ENCODE assay signal across 17 cellular contexts in genomic region chr6:33413601-33414120, GRCh38. TPM values are rescaled to one million over a fixed set of nuclear protein-coding genes. Genes with fewer than 3 reads are reported as not detected.
DNase-seq lines count a peak whose midpoint lies in the region; ATAC-seq, FAIRE-seq and TF ChIP-seq lines count a peak whose summit lies in the region.
"Had no signal": no experiment of that assay in that cellular context is flagged by ENCODE, and none has a peak within 500 bp of the region (broad histone marks: within the 10 kb centered on the region; RNA-seq: fewer than 3 reads in every experiment).

No MANE protein-coding gene starts in this region.

- peaks cover 67% of the 10 kb centered on the region for H3K4me1 ChIP-seq in CD8-positive, alpha-beta T cell (ENCODE audit: insufficient read depth, low read length)
- H3K4me1 ChIP-seq in OCI-LY7 (ENCODE audit: insufficient read depth, low read length, poor library complexity, severe bottlenecking) (peaks cover 64% of the 10 kb centered on the region), GM12878 (ENCODE audit: control insufficient read depth, insufficient read depth, low read length) (peaks cover 25% of the 10 kb centered on the region), breast epithelium (peaks cover 5 to 16% of the 10 kb centered on the region in 2 donors)

- TF ChIP-seq CTCF in CD8-positive, alpha-beta T cell (IDR thresholded peaks at IDR 0.05), result no peak
- TF ChIP-seq CTCF in OCI-LY7 (conservative IDR thresholded peaks at IDR 0.05; ENCODE audit: low read length) (no peak), GM12878 (IDR thresholded peaks at IDR 0.05 in 2 of 3, conservative IDR thresholded peaks at IDR 0.05 in 1 of 3; ENCODE audit: control insufficient read depth in 2 of 3, extremely low read depth in 1 of 3, insufficient read depth in 1 of 3, low read depth in 3 of 3, low read length in 3 of 3) (no peak), nephron (IDR thresholded peaks at IDR 0.05; ENCODE audit: unreplicated experiment in 3 of 3) (no peak), breast epithelium (IDR thresholded peaks at IDR 0.05) (no peak)

- H3K4me1 Mint-ChIP-seq in CD8-positive, alpha-beta T cell (ENCODE audit: low read depth), result peaks cover 74% of the 10 kb centered on the region
- H3K4me1 Mint-ChIP-seq in nephron, result peaks cover 47% of the 10 kb centered on the region

- H3K79me2 ChIP-seq in OCI-LY7 (ENCODE audit: insufficient read depth, low read depth, low read length) (peaks cover 26% of the 10 kb centered on the region; the same call in 1 of the 2 replicates), GM12878 (ENCODE audit: control insufficient read depth, insufficient read depth, low read length) (peaks cover 32% of the 10 kb centered on the region)

- FAIRE-seq in GM12878 (lab: Jason Lieb, UNC), result no peak
- FAIRE-seq: HTR-8/SVneo had no signal

- SMC1A ChIA-PET in GM12878 (lab: Charles Lee; ENCODE audit: uncharacterized antibody, unreplicated experiment), result no interaction called here

- H3K27me3 ChIP-seq in CD8-positive, alpha-beta T cell (ENCODE audit: insufficient read depth, low read length), result no peaks in the 10 kb centered on the region
- H3K27me3 ChIP-seq in GM12878 (replicated peaks in 1 of 2; ENCODE audit: control insufficient read depth in 2 of 2, insufficient read depth in 2 of 2, low read length in 1 of 2), result no peaks in the 10 kb centered on the region
- H3K27me3 ChIP-seq in breast epithelium, result no peaks in the 10 kb centered on the region
- H3K27me3 ChIP-seq: adrenal gland, left lung, right atrium auricular region, upper lobe of right lung had no signal

- TF ChIP-seq EP300 in GM12878 (IDR thresholded peaks at IDR 0.05; ENCODE audit: borderline replicate concordance in 1 of 2, control insufficient read depth in 1 of 2, low read depth in 2 of 2, low read length in 2 of 2), result no peak

- ATAC-seq in CD8-positive, alpha-beta T cell, result no peak
- no peak for ATAC-seq in GM12878
- no peak for ATAC-seq in HG03571 (IDR thresholded peaks at IDR 0.05; ENCODE audit: unreplicated experiment)
- ATAC-seq: left lung, Right ventricle myocardium inferior, upper lobe of right lung had no signal

- H3K9ac ChIP-seq in GM12878 (ENCODE audit: control insufficient read depth, insufficient read depth, low read length), result no peak overlapping the region

- H3K36me3 Mint-ChIP-seq in CD8-positive, alpha-beta T cell, result peaks cover 58% of the 10 kb centered on the region
- peaks cover 33% of the 10 kb centered on the region for H3K36me3 Mint-ChIP-seq in nephron (ENCODE audit: low read depth)

- intact Hi-C loops in CD8-positive, alpha-beta T cell (cut with DNase I, micrococcal nuclease), result loop anchor here (5.0 to 10.0 kb wide), 5 partner anchors 569 to 1289 kb away; partner anchors contain the start of genes GPSM3 (in 2 of the 2), HMGA1 (in 2 of the 2), PBX2 (in 2 of the 2) and ATF6B (in 1 of the 2)
- intact Hi-C loops in OCI-LY7 (cut with micrococcal nuclease; ENCODE audit: unreplicated experiment), result loop anchor here (5.0 to 10.0 kb wide), 2 partner anchors 101 to 209 kb away; partner anchors contain the start of genes HSD17B8, RING1, RXRB and SLC39A7
- intact Hi-C loops in GM12878 (cut with micrococcal nuclease; ENCODE audit: unreplicated experiment), result no loop called here
- intact Hi-C loops in breast epithelium (cut with DNase I; ENCODE audit: low total_unique reads), result loop anchor here (10.0 kb wide), 1 partner anchor 539 kb away; no protein-coding TSS in a partner anchor

- in situ Hi-C loops in GM12878 (cut with MboI), result no loop called here

- no peak overlapping the region for H3K4me2 ChIP-seq in OCI-LY7 (ENCODE audit: low read length)
- no peak overlapping the region for H3K4me2 ChIP-seq in GM12878 (ENCODE audit: control insufficient read depth, insufficient read depth)

- no peak overlapping the region for H3K4me3 ChIP-seq in CD8-positive, alpha-beta T cell (ENCODE audit: low read depth, low read length)
- H3K4me3 ChIP-seq in OCI-LY7 (ENCODE audit: low read depth, low read length, poor library complexity, severe bottlenecking) (no peak overlapping the region), GM12878 (no peak overlapping the region), breast epithelium (no peak overlapping the region)
- H3K4me3 ChIP-seq: adrenal gland, left lung, right atrium auricular region, upper lobe of right lung had no signal

- H3K36me3 ChIP-seq in CD8-positive, alpha-beta T cell (ENCODE audit: insufficient read depth, low read length), result peaks cover 22% of the 10 kb centered on the region
- H3K36me3 ChIP-seq in OCI-LY7 (ENCODE audit: insufficient read depth, low read length) (peaks cover 50% of the 10 kb centered on the region), GM12878 (ENCODE audit: control insufficient read depth in 2 of 2, insufficient read depth in 2 of 2, low read length in 1 of 2) (peaks cover 0 to 4% of the 10 kb centered on the region in 2 experiments; a peak in 2 of 4 replicates), breast epithelium (no peaks in the 10 kb centered on the region)

- no peaks in the 10 kb centered on the region for H3K9me2 ChIP-seq in OCI-LY7 (ENCODE audit: insufficient read depth, low read length)

- RAD21 ChIA-PET in GM12878 (lab: Charles Lee; ENCODE audit: unreplicated experiment), result no interaction called here

- peak overlapping the region; percentile 30 for H3K4me3 Mint-ChIP-seq in CD8-positive, alpha-beta T cell
- H3K4me3 Mint-ChIP-seq in nephron, result peak overlapping the region; percentile 30 to 90 (median 63)

- H2AFZ ChIP-seq in OCI-LY7 (ENCODE audit: low read length), result no peak overlapping the region
- no peak overlapping the region for H2AFZ ChIP-seq in GM12878 (ENCODE audit: control insufficient read depth, low read depth, low read length)

- WGBS in GM12878 (ENCODE audit: insufficient coverage, insufficient replicate concordance, low lambda C conversion rate, missing lambda C conversion rate), result 97% methylated on average over 9 of the region's 9 CpGs

- CTCF ChIA-PET in CD8-positive, alpha-beta T cell (lab: Charles Lee), result interaction anchor here (1.2 kb wide), 1 partner anchor 17 kb away, joined by 5 read pairs; no protein-coding TSS in a partner anchor
- CTCF ChIA-PET in OCI-LY7 (lab: Charles Lee; ENCODE audit: unreplicated experiment) (interaction anchor here (0.6 to 1.0 kb wide), 2 partner anchors 17 to 18 kb away, joined by 3 read pairs; no protein-coding TSS in a partner anchor), GM12878 (lab: Yijun Ruan, JAX) (interaction anchor here (2.0 to 5.3 kb wide), 2 partner anchors 12 to 17 kb away, joined by 7 to 25 read pairs; no protein-coding TSS in a partner anchor)

- H4K20me1 ChIP-seq in OCI-LY7 (ENCODE audit: insufficient read depth, low read length) (peaks cover 6% of the 10 kb centered on the region; the same call in 1 of the 2 replicates), GM12878 (ENCODE audit: control insufficient read depth, insufficient read depth) (no peaks in the 10 kb centered on the region; the same call in 1 of the 2 replicates)

- H3K27ac ChIP-seq in CD8-positive, alpha-beta T cell (ENCODE audit: low read depth, low read length), result no peak overlapping the region
- H3K27ac ChIP-seq in OCI-LY7 (ENCODE audit: low read depth, low read length, poor library complexity, severe bottlenecking) (peak overlapping the region; percentile 62), GM12878 (ENCODE audit: control insufficient read depth, insufficient read depth) (no peak overlapping the region), breast epithelium (no peak overlapping the region)
- H3K27ac ChIP-seq: adrenal gland, epithelial cell of prostate, left lung, right atrium auricular region, upper lobe of right lung had no signal

- BruUV-seq in OCI-LY7 (replicated peaks; lab: Mats Ljungman, UMichigan), result no TSS peak
- BruUV-seq in GM12878 (replicated peaks; lab: Mats Ljungman, UMichigan), result no TSS peak

- no peak for TF ChIP-seq POLR2A in GM12878 (IDR thresholded peaks at IDR 0.05; ENCODE audit: low read depth, low read length)
- TF ChIP-seq POLR2A in breast epithelium (IDR thresholded peaks at IDR 0.05), result no peak

- POLR2A ChIA-PET in CD8-positive, alpha-beta T cell (lab: Charles Lee), result no interaction called here
- POLR2A ChIA-PET in OCI-LY7 (lab: Charles Lee) (no interaction called here), GM12878 (lab: Charles Lee) (no interaction called here)

- TF ChIP-seq RAD21 in GM12878 (IDR thresholded peaks at IDR 0.05; ENCODE audit: insufficient read depth, low read depth, low read length), result no peak

- H3K27me3 Mint-ChIP-seq in CD8-positive, alpha-beta T cell (ENCODE audit: low read depth), result no peaks in the 10 kb centered on the region
- no peaks in the 10 kb centered on the region for H3K27me3 Mint-ChIP-seq in nephron (ENCODE audit: low read depth)

- DNase-seq in CD8-positive, alpha-beta T cell, result no peak
- DNase-seq in OCI-LY7 (ENCODE audit: low spot score), result no peak
- no peak for DNase-seq in GM12878 (ENCODE audit: low read depth, low spot score)
- DNase-seq in NCI-H2081 (lab: John Stamatoyannopoulos, UW), result no peak
- no peak for DNase-seq in breast epithelium (ENCODE audit: low spot score in 2 of 2)
- DNase-seq in NCI-H1417 treated with DMSO at 0.1 percent for 48 hours (lab: John Stamatoyannopoulos, UW), result no peak
- DNase-seq: left lung; MM.1S; stimulated activated CD4-positive, alpha-beta T cell treated with anti-CD3 and anti-CD28 coated beads, Interleukin-4, amount 100 ng/mL, for 24 hours; upper lobe of right lung had no signal

- H3K27ac Mint-ChIP-seq in CD8-positive, alpha-beta T cell, result peak overlapping the region; percentile 87
- peak overlapping the region in 2 of 3 experiments; percentile 24 to 67 for H3K27ac Mint-ChIP-seq in nephron

- H3K9me3 Mint-ChIP-seq in CD8-positive, alpha-beta T cell, result no peaks in the 10 kb centered on the region
- H3K9me3 Mint-ChIP-seq in nephron, result no peaks in the 10 kb centered on the region

- H3K9me3 ChIP-seq in CD8-positive, alpha-beta T cell (ENCODE audit: low read length), result no peaks in the 10 kb centered on the region
- no peaks in the 10 kb centered on the region for H3K9me3 ChIP-seq in OCI-LY7 (ENCODE audit: low read length)
- no peaks in the 10 kb centered on the region for H3K9me3 ChIP-seq in GM12878 (replicated peaks; ENCODE audit: control insufficient read depth, insufficient read depth, low read length)
- H3K9me3 ChIP-seq in breast epithelium, result no peaks in the 10 kb centered on the region
- H3K9me3 ChIP-seq: adrenal gland, left lung, right atrium auricular region, upper lobe of right lung had no signal

RNA-seq across cellular contexts. Expression of gene PHF1, which starts 2.8 kb away (rescaled TPM):
- 100 to 1,000 TPM; 560 to 588 TPM for total RNA-seq in CD8-positive, alpha-beta T cell
- total RNA-seq in OCI-LY7 (2014; rRNA removed; shearing (Covaris generic)), result 19.9 and 21.4 TPM in 2 replicates
- 30.2 and 35.0 TPM in 2 replicates for total RNA-seq in OCI-LY7 (2022)
- 22.1 and 23.7 TPM in 2 replicates for total RNA-seq in GM12878 (2013; cell fraction: nucleolus; rRNA removed)
- 6.5 and 6.8 TPM in 2 replicates for total RNA-seq in GM12878 (2014; rRNA removed)
- 5.5 and 6.5 TPM in 2 replicates for total RNA-seq in GM12878 (2014; rRNA removed; fragmentation: Illumina TruSeq; extraction: Trizol)
- total RNA-seq in GM12878 (2021), result 13.5 and 14.5 TPM in 2 replicates
- 17.4 TPM for polyA plus RNA-seq in GM12878 (2011; ENCODE audit: low read depth)
- 11.8 and 17.8 TPM in 2 replicates for polyA plus RNA-seq in GM12878 (2011; rRNA removed)
- polyA plus RNA-seq in GM12878 (2011; cell fraction: cytosol; rRNA removed), result 20.1 and 23.2 TPM in 2 replicates
- 143 and 159 TPM in 2 replicates for polyA plus RNA-seq in GM12878 (2011; cell fraction: nucleus; rRNA removed)
- polyA plus RNA-seq in GM12878 (2012), result 32.7 and 39.8 TPM in 2 replicates
- 5.9 and 10.3 TPM in 2 replicates for polyA plus RNA-seq in GM12878 (2014; fragmentation: Illumina TruSeq; extraction: Trizol)
- 1 to 10 TPM; 1.3 to 2.2 TPM for polyA plus RNA-seq in GM12878 (2014; fragmentation: Nextera tagmentation; extraction: Ambion mirVana)
- 17.3 and 21.4 TPM in 2 replicates for polyA plus RNA-seq in GM12878 (2014; rRNA removed)
- 1 to 10 TPM; 3.1 to 3.5 TPM for polyA plus RNA-seq in GM12878 (2016; fragmentation: Nextera tagmentation; extraction: Ambion mirVana)
- 16.9 and 18.6 TPM in 2 replicates for polyA minus RNA-seq in GM12878 (2011; rRNA and poly(A)+ RNA removed)
- 5.0 and 6.8 TPM in 2 replicates for polyA minus RNA-seq in GM12878 (2011; cell fraction: cytosol; rRNA and poly(A)+ RNA removed)
- 15.6 and 16.6 TPM in 2 replicates for polyA minus RNA-seq in GM12878 (2011; cell fraction: nucleus; rRNA and poly(A)+ RNA removed)
- 10 to 100 TPM; 72.8 to 82.8 (median 77.3) TPM for total RNA-seq in breast epithelium

RNA-seq across cellular contexts. Expression of gene CUTA, which starts 4.2 kb away (rescaled TPM):
- 100 to 1,000 TPM; 159 to 177 TPM for total RNA-seq in CD8-positive, alpha-beta T cell
- total RNA-seq in OCI-LY7 (2014; rRNA removed; shearing (Covaris generic)), result 147 and 164 TPM in 2 replicates
- total RNA-seq in OCI-LY7 (2022) (165 and 175 TPM in 2 replicates), GM12878 (2014; rRNA removed) (201 and 217 TPM in 2 replicates), GM12878 (2014; rRNA removed; fragmentation: Illumina TruSeq; extraction: Trizol) (107 and 118 TPM in 2 replicates), GM12878 (2021) (165 and 173 TPM in 2 replicates), breast epithelium (100 to 1,000 TPM in 2 of 3 donors, 10 to 100 TPM in 1; 81.3 to 123 (median 111) TPM)
- total RNA-seq in GM12878 (2013; cell fraction: nucleolus; rRNA removed), result 31.1 and 35.5 TPM in 2 replicates
- polyA plus RNA-seq in GM12878 (2011; ENCODE audit: low read depth), result 161 TPM
- polyA plus RNA-seq in GM12878 (2011; rRNA removed) (95.6 and 137 TPM in 2 replicates), GM12878 (2014; fragmentation: Illumina TruSeq; extraction: Trizol) (62.2 and 102 TPM in 2 replicates), GM12878 (2014; fragmentation: Nextera tagmentation; extraction: Ambion mirVana) (100 to 1,000 TPM; 268 to 293 TPM), GM12878 (2014; rRNA removed) (178 and 203 TPM in 2 replicates), GM12878 (2016; fragmentation: Nextera tagmentation; extraction: Ambion mirVana) (100 to 1,000 TPM; 220 to 226 TPM)
- 225 and 263 TPM in 2 replicates for polyA plus RNA-seq in GM12878 (2011; cell fraction: cytosol; rRNA removed)
- polyA plus RNA-seq in GM12878 (2011; cell fraction: nucleus; rRNA removed), result 202 and 257 TPM in 2 replicates
- 320 and 324 TPM in 2 replicates for polyA plus RNA-seq in GM12878 (2012)
- 110 and 116 TPM in 2 replicates for polyA minus RNA-seq in GM12878 (2011; rRNA and poly(A)+ RNA removed)
- polyA minus RNA-seq in GM12878 (2011; cell fraction: cytosol; rRNA and poly(A)+ RNA removed), result 47.1 and 60.9 TPM in 2 replicates
- polyA minus RNA-seq in GM12878 (2011; cell fraction: nucleus; rRNA and poly(A)+ RNA removed), result 50.9 and 62.4 TPM in 2 replicates

RNA-seq across cellular contexts. Expression of gene SYNGAP1, which starts 6.2 kb away (rescaled TPM):
- total RNA-seq in CD8-positive, alpha-beta T cell, result 10 to 100 TPM; 54.3 to 64.1 TPM
- total RNA-seq in OCI-LY7 (2014; rRNA removed; shearing (Covaris generic)), result 5.4 and 5.6 TPM in 2 replicates
- total RNA-seq in OCI-LY7 (2022) (30.7 and 32.3 TPM in 2 replicates), GM12878 (2014; rRNA removed) (1.2 and 1.5 TPM in 2 replicates), GM12878 (2014; rRNA removed; fragmentation: Illumina TruSeq; extraction: Trizol) (0.85 and 0.88 TPM in 2 replicates), GM12878 (2021) (5.7 and 9.2 TPM in 2 replicates), breast epithelium (10 to 100 TPM in 2 of 3 donors, 1 to 10 TPM in 1; 6.1 to 12.5 (median 10.7) TPM)
- total RNA-seq in GM12878 (2013; cell fraction: nucleolus; rRNA removed), result 14.4 and 18.4 TPM in 2 replicates
- 3.3 TPM for polyA plus RNA-seq in GM12878 (2011; ENCODE audit: low read depth)
- polyA plus RNA-seq in GM12878 (2011; rRNA removed) (2.2 and 3.9 TPM in 2 replicates), GM12878 (2014; fragmentation: Illumina TruSeq; extraction: Trizol) (3.1 and 5.7 TPM in 2 replicates), GM12878 (2014; fragmentation: Nextera tagmentation; extraction: Ambion mirVana) (under 1 TPM; 0.05 to 0.14 TPM), GM12878 (2014; rRNA removed) (6.4 and 9.0 TPM in 2 replicates), GM12878 (2016; fragmentation: Nextera tagmentation; extraction: Ambion mirVana) (under 1 TPM; 0.62 to 0.73 TPM)
- 2.7 and 3.4 TPM in 2 replicates for polyA plus RNA-seq in GM12878 (2011; cell fraction: cytosol; rRNA removed)
- 60.1 and 82.9 TPM in 2 replicates for polyA plus RNA-seq in GM12878 (2011; cell fraction: nucleus; rRNA removed)
- polyA plus RNA-seq in GM12878 (2012), result 8.3 and 9.0 TPM in 2 replicates
- polyA minus RNA-seq in GM12878 (2011; rRNA and poly(A)+ RNA removed), result 2.5 and 3.1 TPM in 2 replicates
- 1.1 and 2.8 TPM in 2 replicates for polyA minus RNA-seq in GM12878 (2011; cell fraction: cytosol; rRNA and poly(A)+ RNA removed)
- 8.1 and 12.2 TPM in 2 replicates for polyA minus RNA-seq in GM12878 (2011; cell fraction: nucleus; rRNA and poly(A)+ RNA removed)

RNA-seq across cellular contexts. Expression of gene KIFC1, which starts 22.0 kb away (rescaled TPM):
- 1 to 10 TPM; 1.6 to 2.1 TPM for total RNA-seq in CD8-positive, alpha-beta T cell
- total RNA-seq in OCI-LY7 (2014; rRNA removed; shearing (Covaris generic)), result 133 and 138 TPM in 2 replicates
- total RNA-seq in OCI-LY7 (2022), result 167 and 176 TPM in 2 replicates
- total RNA-seq in GM12878 (2013; cell fraction: nucleolus; rRNA removed), result 45.8 and 51.5 TPM in 2 replicates
- 44.5 and 50.3 TPM in 2 replicates for total RNA-seq in GM12878 (2014; rRNA removed)
- 52.9 and 58.5 TPM in 2 replicates for total RNA-seq in GM12878 (2014; rRNA removed; fragmentation: Illumina TruSeq; extraction: Trizol)
- total RNA-seq in GM12878 (2021), result 69.2 and 80.8 TPM in 2 replicates
- 16.6 TPM for polyA plus RNA-seq in GM12878 (2011; ENCODE audit: low read depth)
- polyA plus RNA-seq in GM12878 (2011; rRNA removed), result 60.6 and 69.3 TPM in 2 replicates
- polyA plus RNA-seq in GM12878 (2011; cell fraction: cytosol; rRNA removed), result 92.5 and 114 TPM in 2 replicates
- 120 and 185 TPM in 2 replicates for polyA plus RNA-seq in GM12878 (2011; cell fraction: nucleus; rRNA removed)
- 33.1 and 39.8 TPM in 2 replicates for polyA plus RNA-seq in GM12878 (2012)
- polyA plus RNA-seq in GM12878 (2014; fragmentation: Illumina TruSeq; extraction: Trizol), result 53.9 and 63.1 TPM in 2 replicates
- polyA plus RNA-seq in GM12878 (2014; fragmentation: Nextera tagmentation; extraction: Ambion mirVana), result 1 to 10 TPM; 1.8 to 2.9 TPM
- 82.6 and 87.4 TPM in 2 replicates for polyA plus RNA-seq in GM12878 (2014; rRNA removed)
- 10 to 100 TPM; 22.6 to 31.0 TPM for polyA plus RNA-seq in GM12878 (2016; fragmentation: Nextera tagmentation; extraction: Ambion mirVana)
- 75.6 and 95.8 TPM in 2 replicates for polyA minus RNA-seq in GM12878 (2011; rRNA and poly(A)+ RNA removed)
- polyA minus RNA-seq in GM12878 (2011; cell fraction: cytosol; rRNA and poly(A)+ RNA removed), result 37.8 and 41.3 TPM in 2 replicates
- polyA minus RNA-seq in GM12878 (2011; cell fraction: nucleus; rRNA and poly(A)+ RNA removed), result 49.3 and 88.3 TPM in 2 replicates
- 1 to 10 TPM; 2.0 to 3.8 (median 3.2) TPM for total RNA-seq in breast epithelium

RNA-seq across cellular contexts. Expression of gene ZBTB9, which starts 40.7 kb away (rescaled TPM):
- total RNA-seq in CD8-positive, alpha-beta T cell, result 1 to 10 TPM; 7.1 to 9.5 TPM
- total RNA-seq in OCI-LY7 (2014; rRNA removed; shearing (Covaris generic)), result 7.7 and 11.2 TPM in 2 replicates
- 6.8 and 7.3 TPM in 2 replicates for total RNA-seq in OCI-LY7 (2022)
- total RNA-seq in GM12878 (2013; cell fraction: nucleolus; rRNA removed), result 5.1 and 5.5 TPM in 2 replicates
- total RNA-seq in GM12878 (2014; rRNA removed), result 5.2 and 6.6 TPM in 2 replicates
- total RNA-seq in GM12878 (2014; rRNA removed; fragmentation: Illumina TruSeq; extraction: Trizol), result 6.0 and 6.7 TPM in 2 replicates
- 9.2 and 10.4 TPM in 2 replicates for total RNA-seq in GM12878 (2021)
- polyA plus RNA-seq in GM12878 (2011; ENCODE audit: low read depth), result 4.1 TPM
- polyA plus RNA-seq in GM12878 (2011; rRNA removed), result 5.3 and 7.2 TPM in 2 replicates
- 6.0 and 6.9 TPM in 2 replicates for polyA plus RNA-seq in GM12878 (2011; cell fraction: cytosol; rRNA removed)
- 13.4 and 16.9 TPM in 2 replicates for polyA plus RNA-seq in GM12878 (2011; cell fraction: nucleus; rRNA removed)
- polyA plus RNA-seq in GM12878 (2012), result 5.6 and 6.3 TPM in 2 replicates
- 9.8 and 10.3 TPM in 2 replicates for polyA plus RNA-seq in GM12878 (2014; fragmentation: Illumina TruSeq; extraction: Trizol)
- polyA plus RNA-seq in GM12878 (2014; fragmentation: Nextera tagmentation; extraction: Ambion mirVana), result 1 to 10 TPM; 1.5 to 2.6 TPM
- polyA plus RNA-seq in GM12878 (2014; rRNA removed), result 6.7 and 7.3 TPM in 2 replicates
- 10 to 100 TPM; 12.1 to 12.7 TPM for polyA plus RNA-seq in GM12878 (2016; fragmentation: Nextera tagmentation; extraction: Ambion mirVana)
- polyA minus RNA-seq in GM12878 (2011; rRNA and poly(A)+ RNA removed), result 9.1 and 9.2 TPM in 2 replicates
- 3.6 and 4.2 TPM in 2 replicates for polyA minus RNA-seq in GM12878 (2011; cell fraction: cytosol; rRNA and poly(A)+ RNA removed)
- 4.5 and 6.2 TPM in 2 replicates for polyA minus RNA-seq in GM12878 (2011; cell fraction: nucleus; rRNA and poly(A)+ RNA removed)
- total RNA-seq in breast epithelium, result 1 to 10 TPM; 1.9 to 5.1 (median 3.6) TPM

Comparison
In these comparisons a context has a peak if more than half of its experiments do, and no peak if none do; other contexts are left out.
1. RNA of gene PHF1, which starts 2.8 kb away (total RNA-seq): 560 to 588 TPM in CD8-positive, alpha-beta T cell; 72.8 to 82.8 TPM in breast epithelium, 19.9 to 35.0 TPM in OCI-LY7 and 5.5 to 23.7 TPM in GM12878; every median in the first group is over 4 times any median in the second.